8 cellular contexts compared by ENCODE assay signal in genomic region chr11:33828604-33829429, GRCh38.
DNase-seq lines count a peak whose midpoint lies in the region; ATAC-seq and TF ChIP-seq lines count a peak whose summit lies in the region.

No MANE protein-coding gene starts in this region.

- TF ChIP-seq CTCF in astrocyte of the cerebellum (IDR thresholded peaks at IDR 0.05; ENCODE audit: low read depth, low read length, missing control alignments) = no peak

- peak overlapping the region; percentile 49 for H3K4me3 ChIP-seq in astrocyte of the cerebellum (ENCODE audit: low read depth, low read length)

- peak overlapping the region; percentile 6 to 71 for H3K4me3 Mint-ChIP-seq in stimulated activated naive B cell treated with anti-CD40 and anti-IgM and Interleukin-4, amounts not matched to agents 10 μg/mL and 1 μg/mL and 100 μg/mL, for 72 hours

- peaks cover 50 to 57% of the 10 kb centered on the region in 2 donors for H3K27me3 Mint-ChIP-seq in stimulated activated naive B cell treated with anti-CD40 and anti-IgM and Interleukin-4, amounts not matched to agents 10 μg/mL and 1 μg/mL and 100 μg/mL, for 72 hours

- ATAC-seq in GM21381 (IDR thresholded peaks at IDR 0.05; ENCODE audit: unreplicated experiment) (peak; percentile 26), HG03521 (IDR thresholded peaks at IDR 0.05; ENCODE audit: unreplicated experiment) (no peak)
- peak; percentile 59 to 64 for ATAC-seq in stimulated activated naive B cell treated with anti-CD40 and anti-IgM and Interleukin-4, amounts not matched to agents 10 μg/mL and 1 μg/mL and 100 μg/mL, for 72 hours (replicated peaks)

- H3K9me3 Mint-ChIP-seq in stimulated activated naive B cell treated with anti-CD40 and anti-IgM and Interleukin-4, amounts not matched to agents 10 μg/mL and 1 μg/mL and 100 μg/mL, for 72 hours = no peaks in the 10 kb centered on the region

- DNase-seq in astrocyte of the cerebellum (ENCODE audit: low read depth) (no peak), iPS-NIHi7 (ENCODE audit: extremely low spot score) (peak; percentile 26), NCI-H146 treated with DMSO at 0.1 percent for 48 hours (lab: John Stamatoyannopoulos, UW; ENCODE audit: unreplicated experiment) (no peak), MV-4-11 (lab: John Stamatoyannopoulos, UW) (no peak)
- no peak for DNase-seq in stimulated activated naive B cell treated with anti-CD40 and anti-IgM and Interleukin-4, amounts not matched to agents 10 μg/mL and 1 μg/mL and 100 μg/mL, for 72 hours
- DNase-seq in stimulated activated naive CD4-positive, alpha-beta T cell treated with Interleukin-2 at 50 U/mL for 16 hours (lab: John Stamatoyannopoulos, UW) = no peak

- no peaks in the 10 kb centered on the region for H3K36me3 Mint-ChIP-seq in stimulated activated naive B cell treated with anti-CD40 and anti-IgM and Interleukin-4, amounts not matched to agents 10 μg/mL and 1 μg/mL and 100 μg/mL, for 72 hours

- no peak overlapping the region for H3K27ac Mint-ChIP-seq in stimulated activated naive B cell treated with anti-CD40 and anti-IgM and Interleukin-4, amounts not matched to agents 10 μg/mL and 1 μg/mL and 100 μg/mL, for 72 hours

- in situ Hi-C loops in astrocyte of the cerebellum (cut with HindIII; ENCODE audit: low sequenced_read_pairs) = no loop called here

- H3K4me1 Mint-ChIP-seq in stimulated activated naive B cell treated with anti-CD40 and anti-IgM and Interleukin-4, amounts not matched to agents 10 μg/mL and 1 μg/mL and 100 μg/mL, for 72 hours = peaks cover 5 to 14% of the 10 kb centered on the region in 2 donors
